ENCODE assay signal across 8 cellular contexts in the genomic region with DNA sequence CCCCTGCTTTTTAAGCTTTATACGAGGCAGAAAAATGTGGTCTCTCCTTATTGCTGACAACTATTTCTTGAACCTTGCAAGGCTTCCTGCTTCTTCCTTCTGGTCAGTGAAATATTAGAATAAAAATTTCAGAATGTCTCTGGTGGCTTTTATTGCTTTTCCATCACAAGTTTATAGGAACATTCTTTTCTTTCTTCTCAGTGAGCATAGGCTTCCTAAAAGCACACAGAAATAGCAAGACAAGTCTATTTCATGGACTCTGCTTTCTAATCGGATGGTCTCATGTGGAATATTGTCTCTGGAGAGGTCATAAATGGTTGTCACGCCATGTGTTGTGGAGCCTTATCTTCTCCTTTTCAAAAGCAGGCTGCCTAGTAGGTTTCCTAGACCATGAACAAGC.
"Had no signal": no experiment of that assay in that cellular context is flagged by ENCODE, and none has a peak within 500 bp of the region (broad histone marks: within the 10 kb centered on the region; RNA-seq: fewer than 3 reads in every experiment).

No MANE protein-coding gene starts in this region.

- H3K4me3 Mint-ChIP-seq: IgD-negative memory B cell had no signal

- H3K27ac ChIP-seq: GM23248, HL-60 had no signal

- H3K4me1 ChIP-seq: HAP-1 had no signal

- H3K36me3 Mint-ChIP-seq: IgD-negative memory B cell had no signal

- DNase-seq: GM23248, GOT3, H7, HFFc6, KBM-7 had no signal

- H3K27ac Mint-ChIP-seq: IgD-negative memory B cell had no signal

- H3K36me3 ChIP-seq: HAP-1 had no signal

- H3K9me3 ChIP-seq: HAP-1 had no signal

- H3K4me3 ChIP-seq: HAP-1 had no signal
